Comparison of ENCODE assay signal across 22 cellular contexts in the genomic region with DNA sequence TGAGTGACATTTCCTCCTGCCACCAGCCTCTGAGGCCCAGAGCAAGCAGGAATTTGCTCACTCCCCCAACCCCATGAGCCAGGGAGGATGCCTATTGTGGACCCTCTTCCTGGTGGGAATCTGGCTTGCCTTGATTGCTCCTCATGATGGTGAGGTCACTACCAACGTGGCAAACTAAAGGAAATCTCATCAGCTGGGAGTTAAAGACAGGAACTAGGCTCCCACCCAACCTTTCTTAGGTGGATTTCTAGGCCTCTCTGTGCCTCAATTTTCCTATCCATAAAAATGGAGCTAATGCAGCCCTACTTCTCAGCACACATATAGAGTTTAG. TPM values are rescaled to one million over a fixed set of nuclear protein-coding genes. Genes with fewer than 3 reads are reported as not detected.
DNase-seq lines count a peak whose midpoint lies in the region; ATAC-seq, FAIRE-seq and TF ChIP-seq lines count a peak whose summit lies in the region.
"Had no signal": no experiment of that assay in that cellular context is flagged by ENCODE, and none has a peak within 500 bp of the region (broad histone marks: within the 10 kb centered on the region; RNA-seq: fewer than 3 reads in every experiment).

No MANE protein-coding gene starts in this region.

- H3K36me3 Mint-ChIP-seq in activated T-helper 17 cell treated with anti-CD3 and anti-CD28 coated beads, Interleukin-2, amount 50 U/mL, for 72 hours (ENCODE audit: low read depth), result no peaks in the 10 kb centered on the region

- H3K79me2 ChIP-seq in osteoblast (ENCODE audit: insufficient read depth, low read length), result no peaks in the 10 kb centered on the region

- H4K20me1 ChIP-seq in osteoblast (ENCODE audit: insufficient read depth, low read length), result no peaks in the 10 kb centered on the region

- H3K9ac ChIP-seq in mucosa of rectum (ENCODE audit: low read depth in 1 of 2, low read length in 2 of 2), result peak overlapping the region; percentile 91 to 94

- DNase-seq in GM12891 (ENCODE audit: insufficient read length, low spot score) (no peak), osteoblast (ENCODE audit: insufficient read length, low spot score, missing footprints) (no peak)
- DNase-seq: activated CD4-positive, CD25-positive, alpha-beta regulatory T cell treated with anti-CD3 and anti-CD28 coated beads, Interleukin-2, amount 50 U/mL, for 72 hours; activated CD8-positive, alpha-beta memory T cell treated with anti-CD3 and anti-CD28 coated beads, Interleukin-2, amount 50 U/mL, for 4 hours; left ventricle myocardium superior; NCI-H1694; NCI-H82; ovary; T-helper 9 cell; testis had no signal

- H3K36me3 ChIP-seq in mucosa of rectum (ENCODE audit: control insufficient read depth in 2 of 2, insufficient read depth in 2 of 2, low read length in 2 of 2), result peaks cover 0 to 2% of the 10 kb centered on the region in 2 donors
- H3K36me3 ChIP-seq in osteoblast (ENCODE audit: insufficient read depth, low read length), result no peaks in the 10 kb centered on the region
- H3K36me3 ChIP-seq: ovary had no signal

- peak; percentile 5 for FAIRE-seq in GM12891 (lab: Jason Lieb, UNC)
- FAIRE-seq: GM19239 had no signal

- H3K4me1 ChIP-seq in mucosa of rectum (ENCODE audit: control insufficient read depth in 2 of 2, insufficient read depth in 2 of 2, low read length in 2 of 2), result peaks cover 28 to 42% of the 10 kb centered on the region in 2 donors
- no peaks in the 10 kb centered on the region for H3K4me1 ChIP-seq in osteoblast (ENCODE audit: insufficient read depth, low read length)

- H3K27ac ChIP-seq in mucosa of rectum (ENCODE audit: low read depth in 2 of 2, low read length in 2 of 2) (peak overlapping the region; percentile 99 to 100), osteoblast (ENCODE audit: low read depth, low read length) (no peak overlapping the region)
- H3K27ac ChIP-seq: ovary, SK-N-MC, testis had no signal

- peak overlapping the region; percentile 44 for H3K4me3 Mint-ChIP-seq in activated T-helper 17 cell treated with anti-CD3 and anti-CD28 coated beads, Interleukin-2, amount 50 U/mL, for 72 hours
- H3K4me3 Mint-ChIP-seq: activated naive CD4-positive, alpha-beta T cell treated with anti-CD3 and anti-CD28 coated beads for 36 hours; dendritic cell treated with granulocyte-macrophage colony-stimulating factor and Interleukin-4, amounts not matched to agents 40 ng/mL and 50 ng/mL, for 4 days had no signal

- H2AFZ ChIP-seq in osteoblast (ENCODE audit: low read length), result no peak overlapping the region

- H3K4me3 ChIP-seq in mucosa of rectum (ENCODE audit: low read length in 2 of 2), result peak overlapping the region; percentile 55 to 65
- H3K4me3 ChIP-seq in osteoblast (ENCODE audit: insufficient read depth, low read length), result no peak overlapping the region
- H3K4me3 ChIP-seq: ovary, SK-N-MC, testis had no signal

- H3K27me3 Mint-ChIP-seq in activated T-helper 17 cell treated with anti-CD3 and anti-CD28 coated beads, Interleukin-2, amount 50 U/mL, for 72 hours, result no peaks in the 10 kb centered on the region

- no peak overlapping the region for H3K4me2 ChIP-seq in osteoblast (ENCODE audit: insufficient read depth, low read length)

- TF ChIP-seq CTCF in osteoblast (IDR thresholded peaks at IDR 0.05; ENCODE audit: extremely low read depth, low read depth, low read length), result no peak

- H3K27ac Mint-ChIP-seq in activated T-helper 17 cell treated with anti-CD3 and anti-CD28 coated beads, Interleukin-2, amount 50 U/mL, for 72 hours, result peak overlapping the region; percentile 80
- H3K27ac Mint-ChIP-seq: activated naive CD4-positive, alpha-beta T cell treated with anti-CD3 and anti-CD28 coated beads for 36 hours; dendritic cell treated with granulocyte-macrophage colony-stimulating factor and Interleukin-4, amounts not matched to agents 40 ng/mL and 50 ng/mL, for 4 days had no signal

- H3K27me3 ChIP-seq in mucosa of rectum (ENCODE audit: control insufficient read depth in 2 of 2, insufficient read depth in 2 of 2, low read length in 2 of 2) (peaks cover 5 to 6% of the 10 kb centered on the region in 2 donors), osteoblast (ENCODE audit: insufficient read depth, low read length) (peaks cover 31% of the 10 kb centered on the region)
- H3K27me3 ChIP-seq: ovary, testis had no signal

- peaks cover 7% of the 10 kb centered on the region for H3K4me1 Mint-ChIP-seq in activated T-helper 17 cell treated with anti-CD3 and anti-CD28 coated beads, Interleukin-2, amount 50 U/mL, for 72 hours

- no peaks in the 10 kb centered on the region for H3K9me3 Mint-ChIP-seq in activated T-helper 17 cell treated with anti-CD3 and anti-CD28 coated beads, Interleukin-2, amount 50 U/mL, for 72 hours
- H3K9me3 Mint-ChIP-seq: activated naive CD4-positive, alpha-beta T cell treated with anti-CD3 and anti-CD28 coated beads for 36 hours; dendritic cell treated with granulocyte-macrophage colony-stimulating factor and Interleukin-4, amounts not matched to agents 40 ng/mL and 50 ng/mL, for 4 days had no signal

- TF ChIP-seq POLR2A in GM12891 (IDR thresholded peaks at IDR 0.05; ENCODE audit: low read depth, low read length), result no peak

- ATAC-seq in activated T-helper 17 cell treated with anti-CD3 and anti-CD28 coated beads, Interleukin-2, amount 50 U/mL, for 72 hours (replicated peaks), result no peak
- ATAC-seq in HG02852 (IDR thresholded peaks at IDR 0.05; ENCODE audit: unreplicated experiment), result no peak
- ATAC-seq in GM21619 (IDR thresholded peaks at IDR 0.05; ENCODE audit: unreplicated experiment), result no peak
- ATAC-seq: left ventricle myocardium superior had no signal

- no peaks in the 10 kb centered on the region for H3K9me3 ChIP-seq in mucosa of rectum (ENCODE audit: control insufficient read depth in 2 of 2, low read length in 2 of 2)
- H3K9me3 ChIP-seq in osteoblast (ENCODE audit: low read depth, low read length), result no peaks in the 10 kb centered on the region
- H3K9me3 ChIP-seq: ovary, testis had no signal

TF ChIP-seq in GM12891, 5 proteins besides CTCF, POLR2A, EP300 and RAD21:
- TF ChIP-seq PAX5 (IDR thresholded peaks at IDR 0.05; ENCODE audit: insufficient read depth, low read length, severe bottlenecking), result no peak
- no peak for TF ChIP-seq SPI1 (IDR thresholded peaks at IDR 0.05; ENCODE audit: low read depth, low read length)
- TF ChIP-seq POU2F2 (IDR thresholded peaks at IDR 0.05; ENCODE audit: low read depth, low read length), result no peak
- no peak for TF ChIP-seq TAF1 (IDR thresholded peaks at IDR 0.05; ENCODE audit: low read depth, low read length)
- TF ChIP-seq POLR2AphosphoS5 (IDR thresholded peaks at IDR 0.05; ENCODE audit: low read depth, low read length), result no peak

RNA-seq across cellular contexts. Expression of gene B3GNT3, which starts 1.9 kb away (rescaled TPM):
- polyA plus RNA-seq in GM12891 (2012; ENCODE audit: low read depth, missing spikeins), result not detected
- 1 to 10 TPM in 1 of 2 donors, not detected in 1; 1.2 TPM for total RNA-seq in activated T-helper 17 cell treated with anti-CD3 and anti-CD28 coated beads, Interleukin-2, amount 50 U/mL, for 72 hours
- total RNA-seq in osteoblast, result not detected in 2 replicates
- total RNA-seq: glomerular endothelial cell, left ventricle myocardium superior had no signal

RNA-seq across cellular contexts. Expression of gene INSL3, which starts 24.5 kb away (rescaled TPM):
- 3.8 TPM for polyA plus RNA-seq in GM12891 (2012; ENCODE audit: low read depth, missing spikeins)
- total RNA-seq in activated T-helper 17 cell treated with anti-CD3 and anti-CD28 coated beads, Interleukin-2, amount 50 U/mL, for 72 hours, result 1 to 10 TPM; 7.6 to 8.3 TPM
- total RNA-seq in osteoblast, result not detected in 2 replicates
- total RNA-seq: epithelial cell of proximal tubule, glomerular endothelial cell, left ventricle myocardium superior, M059J, mucosa of gallbladder had no signal

RNA-seq across cellular contexts. Expression of gene FCHO1, which starts 45.5 kb away (rescaled TPM):
- 22.6 TPM for polyA plus RNA-seq in GM12891 (2012; ENCODE audit: low read depth, missing spikeins)
- 10 to 100 TPM; 64.0 to 75.5 TPM for total RNA-seq in activated T-helper 17 cell treated with anti-CD3 and anti-CD28 coated beads, Interleukin-2, amount 50 U/mL, for 72 hours
- total RNA-seq in osteoblast, result 0.72 TPM in 1 of 2 replicates, not detected in the other

RNA-seq across cellular contexts. Expression of gene JAK3, which starts 51.0 kb away (rescaled TPM):
- 19.1 TPM for polyA plus RNA-seq in GM12891 (2012; ENCODE audit: low read depth, missing spikeins)
- 100 to 1,000 TPM; 186 to 250 TPM for total RNA-seq in activated T-helper 17 cell treated with anti-CD3 and anti-CD28 coated beads, Interleukin-2, amount 50 U/mL, for 72 hours
- 1.8 and 2.4 TPM in 2 replicates for total RNA-seq in osteoblast

Comparison
In these comparisons a context has a peak if more than half of its experiments do, and no peak if none do; other contexts are left out.
1. RNA of gene FCHO1, which starts 45.5 kb away (total RNA-seq): 64.0 to 75.5 TPM in activated T-helper 17 cell treated with anti-CD3 and anti-CD28 coated beads, Interleukin-2, amount 50 U/mL, for 72 hours; 0.72 TPM in osteoblast; every median in the first group is over 10 times any median in the second.